Comparison of ENCODE assay signal across 9 cellular contexts in the genomic region with DNA sequence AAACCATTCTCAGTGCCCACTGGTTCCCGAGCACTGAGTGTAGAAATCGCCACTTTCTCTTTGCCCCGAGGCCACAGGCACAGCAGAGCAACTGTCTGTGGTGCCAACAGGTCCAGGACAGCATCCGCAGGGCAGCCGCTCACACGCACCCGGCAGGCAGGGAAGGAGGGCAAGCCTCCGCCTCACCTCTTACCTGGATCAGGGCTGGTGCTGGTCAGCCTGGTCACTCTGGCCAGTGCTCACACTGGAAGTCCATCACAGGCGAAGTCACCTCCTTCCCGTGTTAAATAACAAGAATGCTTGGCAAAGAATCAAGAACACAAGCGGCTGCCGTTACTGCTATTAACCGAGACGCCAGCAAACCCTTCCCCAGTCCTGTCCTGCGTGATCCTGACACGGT. TPM values are rescaled to one million over a fixed set of nuclear protein-coding genes. Genes with fewer than 3 reads are reported as not detected.
DNase-seq lines count a peak whose midpoint lies in the region; TF ChIP-seq lines count a peak whose summit lies in the region.
"Had no signal": no experiment of that assay in that cellular context is flagged by ENCODE, and none has a peak within 500 bp of the region (broad histone marks: within the 10 kb centered on the region; RNA-seq: fewer than 3 reads in every experiment).

No MANE protein-coding gene starts in this region.

- no peaks in the 10 kb centered on the region for H3K27me3 Mint-ChIP-seq in Calu3 (ENCODE audit: unreplicated experiment)
- peaks cover 37% of the 10 kb centered on the region for H3K27me3 Mint-ChIP-seq in endothelial cell (ENCODE audit: unreplicated experiment)

- no peak for TF ChIP-seq CTCF in Calu3 (IDR thresholded peaks at IDR 0.05; ENCODE audit: unreplicated experiment)
- TF ChIP-seq CTCF in OCI-LY1 (IDR thresholded peaks at IDR 0.05; ENCODE audit: low read length), result no peak
- no peak for TF ChIP-seq CTCF in endothelial cell (IDR thresholded peaks at IDR 0.05; ENCODE audit: unreplicated experiment)
- TF ChIP-seq CTCF in ovary (IDR thresholded peaks at IDR 0.05), result no peak

- H4K20me1 ChIP-seq in OCI-LY1 (ENCODE audit: insufficient read depth, low read length), result no peaks in the 10 kb centered on the region

- H3K27me3 ChIP-seq in OCI-LY1 (ENCODE audit: insufficient read depth, low read length), result no peaks in the 10 kb centered on the region
- no peaks in the 10 kb centered on the region for H3K27me3 ChIP-seq in ovary

- CTCF ChIA-PET in Calu3 (lab: Charles Lee), result interaction anchor here (1.6 kb wide), 1 partner anchor 25 kb away, joined by 6 read pairs; no protein-coding TSS in a partner anchor

- intact Hi-C loops in Calu3 (cut with micrococcal nuclease; ENCODE audit: unreplicated experiment), result no loop called here
- intact Hi-C loops in ovary (cut with DNase I), result no loop called here

- H3K27ac ChIP-seq in OCI-LY1 (ENCODE audit: low read depth, low read length, poor library complexity, severe bottlenecking) (no peak overlapping the region), ovary (no peak overlapping the region)

- TF ChIP-seq POLR2A in ovary (IDR thresholded peaks at IDR 0.05), result no peak

- H3F3A ChIP-seq in OCI-LY1 (ENCODE audit: insufficient read depth, low read length), result no peaks in the 10 kb centered on the region

- no peaks in the 10 kb centered on the region for H3K79me2 ChIP-seq in OCI-LY1 (ENCODE audit: insufficient read depth, low read length)

- TF ChIP-seq EP300 in ovary (IDR thresholded peaks at IDR 0.05), result no peak

- H3K27ac Mint-ChIP-seq in Calu3 (ENCODE audit: unreplicated experiment) (peak overlapping the region; percentile 93), endothelial cell (ENCODE audit: unreplicated experiment) (peak overlapping the region; percentile 49)

- H3K9me3 ChIP-seq in OCI-LY1 (ENCODE audit: low read length) (no peaks in the 10 kb centered on the region), ovary (no peaks in the 10 kb centered on the region)

- WGBS in ovary, 3 donors, result 67 to 76% (median 70%) methylated on average over 16 of the region's 16 CpGs

- no TSS peak for BruUV-seq in Calu3 (replicated peaks; lab: Mats Ljungman, UMichigan)

- H3K9ac ChIP-seq in OCI-LY1 (ENCODE audit: low read length), result peak overlapping the region; percentile 99; the same call in 1 of the 2 replicates

- peaks cover 64% of the 10 kb centered on the region for H3K36me3 Mint-ChIP-seq in Calu3 (ENCODE audit: insufficient read depth, unreplicated experiment)
- H3K36me3 Mint-ChIP-seq in endothelial cell (ENCODE audit: low read depth, unreplicated experiment), result peaks cover 26% of the 10 kb centered on the region

- H3K4me2 ChIP-seq in OCI-LY1 (ENCODE audit: low read length), result peak overlapping the region; percentile 99

- H3K4me3 Mint-ChIP-seq in Calu3 (ENCODE audit: low read depth, unreplicated experiment) (peak overlapping the region; percentile 81), endothelial cell (ENCODE audit: unreplicated experiment) (peak overlapping the region; percentile 98)

- H2AFZ ChIP-seq in OCI-LY1 (ENCODE audit: low read length), result no peak overlapping the region

- DNase-seq in Calu3 (no peak), endothelial cell (ENCODE audit: low spot score) (no peak), ovary (no peak), hepatic stellate cell (ENCODE audit: low spot score) (no peak), glomerular visceral epithelial cell (ENCODE audit: extremely low spot score) (no peak), GOT3 (lab: John Stamatoyannopoulos, UW) (no peak)
- no peak for DNase-seq in stimulated activated CD4-positive, alpha-beta T cell treated with anti-CD3 and anti-CD28 coated beads, Interleukin-2, amount 100 ng/mL, for 48 hours
- DNase-seq: NCI-H187 had no signal

- H3K4me1 ChIP-seq in OCI-LY1 (ENCODE audit: insufficient read depth, low read length, severe bottlenecking) (peaks cover 27% of the 10 kb centered on the region), ovary (ENCODE audit: insufficient read depth) (peaks cover 15% of the 10 kb centered on the region)

- H3K36me3 ChIP-seq in OCI-LY1 (ENCODE audit: insufficient read depth, low read length) (peaks cover 56% of the 10 kb centered on the region), ovary (no peaks in the 10 kb centered on the region)

- peak overlapping the region; percentile 100 for H3K4me3 ChIP-seq in OCI-LY1 (ENCODE audit: low read depth, low read length, poor library complexity, severe bottlenecking)
- peak overlapping the region; percentile 68 for H3K4me3 ChIP-seq in ovary

- H3K9me3 Mint-ChIP-seq in Calu3 (ENCODE audit: low read depth, unreplicated experiment) (no peaks in the 10 kb centered on the region), endothelial cell (ENCODE audit: unreplicated experiment) (no peaks in the 10 kb centered on the region)

- no peaks in the 10 kb centered on the region for H3K9me2 ChIP-seq in OCI-LY1 (ENCODE audit: low read depth, low read length)

- H3K4me1 Mint-ChIP-seq in Calu3 (ENCODE audit: low read depth, unreplicated experiment) (peaks cover 10% of the 10 kb centered on the region), endothelial cell (ENCODE audit: unreplicated experiment) (peaks cover 23% of the 10 kb centered on the region)

RNA-seq across cellular contexts. Expression of a gene that starts 13.7 kb away (rescaled TPM):
- 4.0 TPM in 2 replicates for total RNA-seq in Calu3 (2022)
- total RNA-seq in endothelial cell (ENCODE audit: unreplicated experiment), result 293 TPM
- 10 to 100 TPM in 5 of 7 donors, 1 to 10 TPM in 2; 5.2 to 23.4 (median 13.1) TPM for total RNA-seq in ovary
- polyA plus RNA-seq in ovary, result 10 to 100 TPM in 1 of 2 donors, 1 to 10 TPM in 1; 2.9 to 15.0 TPM

RNA-seq across cellular contexts. Expression of a gene that starts 16.6 kb away (rescaled TPM):
- total RNA-seq in Calu3 (2022), result 0.33 and 1.9 TPM in 2 replicates
- not detected for total RNA-seq in endothelial cell (ENCODE audit: unreplicated experiment)
- 10 to 100 TPM in 2 of 7 donors, 1 to 10 TPM in 5; 1.4 to 45.4 (median 4.5) TPM for total RNA-seq in ovary
- polyA plus RNA-seq in ovary, result 10 to 100 TPM in 1 of 2 donors, 1 to 10 TPM in 1; 2.4 to 15.2 TPM

RNA-seq across cellular contexts. Expression of a gene that starts 22.2 kb away (rescaled TPM):
- not detected in 2 replicates for total RNA-seq in Calu3 (2022)
- total RNA-seq in endothelial cell (ENCODE audit: unreplicated experiment), result not detected
- total RNA-seq in ovary, result 10 to 100 TPM in 3 of 7 donors, 1 to 10 TPM in 4; 1.8 to 59.3 (median 8.3) TPM
- polyA plus RNA-seq in ovary, result 10 to 100 TPM in 1 of 2 donors, 1 to 10 TPM in 1; 1.6 to 33.4 TPM

RNA-seq across cellular contexts. Expression of a gene that starts 31.9 kb away (rescaled TPM):
- total RNA-seq in Calu3 (2022) (not detected in 2 replicates), endothelial cell (ENCODE audit: unreplicated experiment) (not detected), ovary (1 to 10 TPM in 1 of 7 donors, under 1 TPM in 1, not detected in 5; 0.23 to 3.0 TPM)
- under 1 TPM in 1 of 2 donors, not detected in 1; 0.36 TPM for polyA plus RNA-seq in ovary

RNA-seq across cellular contexts. Expression of a gene that starts 38.2 kb away (rescaled TPM):
- total RNA-seq in Calu3 (2022) (not detected in 2 replicates), endothelial cell (ENCODE audit: unreplicated experiment) (0.49 TPM), ovary (not detected)
- not detected for polyA plus RNA-seq in ovary

Comparison
In these comparisons a context has a peak if more than half of its experiments do, and no peak if none do; other contexts are left out.
1. RNA of a gene that starts 13.7 kb away (total RNA-seq): 293 TPM in endothelial cell (single experiment); 5.2 to 23.4 TPM in ovary and 4.0 TPM in Calu3; every median in the first group is over 10 times any median in the second.